1 cellular context compared by ENCODE assay signal in the genomic region with DNA sequence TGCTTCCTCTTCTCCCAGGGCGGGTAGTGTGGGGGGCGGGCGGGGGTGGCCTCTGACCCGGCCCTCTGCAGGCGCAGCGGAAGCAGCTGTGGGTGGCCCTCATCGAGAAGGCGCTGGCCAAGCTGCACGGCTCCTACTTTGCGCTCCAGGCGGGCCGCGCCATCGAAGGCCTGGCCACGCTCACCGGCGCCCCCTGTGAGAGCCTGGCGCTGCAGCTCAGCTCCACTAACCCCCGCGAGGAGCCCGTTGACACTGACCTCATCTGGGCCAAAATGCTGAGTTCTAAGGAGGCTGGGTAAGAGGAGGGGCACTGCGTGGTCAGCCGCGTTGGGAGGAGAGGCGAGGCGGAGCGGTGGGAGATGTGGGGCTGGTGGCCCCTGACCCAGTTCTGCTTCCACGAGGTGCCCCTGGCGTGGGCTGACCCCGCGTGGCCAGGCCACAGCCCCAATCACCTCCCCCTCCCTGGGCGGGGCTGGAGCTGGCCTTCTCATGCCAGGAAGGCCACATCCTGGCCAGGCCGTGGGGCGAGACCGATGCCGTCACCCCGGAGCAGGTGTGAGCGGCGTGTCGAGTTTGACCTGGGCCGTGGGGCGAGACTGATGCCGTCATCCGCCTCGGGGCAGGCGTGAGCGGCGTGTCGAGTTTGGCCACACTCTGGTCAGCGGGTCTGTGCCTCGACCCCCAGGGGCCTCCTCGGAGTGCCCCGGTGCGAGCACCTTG.
TF ChIP-seq lines count a peak whose summit lies in the region.

No MANE protein-coding gene starts in this region.

TF ChIP-seq in HEK293, 187 proteins besides CTCF, POLR2A, EP300 and RAD21 (continued from another document):
- TF ChIP-seq BCL11B (tag by site-specific recombination; IDR thresholded peaks at IDR 0.05; ENCODE audit: low read depth) (peak; percentile 63; the same call in 1 of the 2 replicates), IKZF3 (tag by site-specific recombination; IDR thresholded peaks at IDR 0.05) (no peak)
